Comparison of ENCODE assay signal across 31 cellular contexts in the genomic region with DNA sequence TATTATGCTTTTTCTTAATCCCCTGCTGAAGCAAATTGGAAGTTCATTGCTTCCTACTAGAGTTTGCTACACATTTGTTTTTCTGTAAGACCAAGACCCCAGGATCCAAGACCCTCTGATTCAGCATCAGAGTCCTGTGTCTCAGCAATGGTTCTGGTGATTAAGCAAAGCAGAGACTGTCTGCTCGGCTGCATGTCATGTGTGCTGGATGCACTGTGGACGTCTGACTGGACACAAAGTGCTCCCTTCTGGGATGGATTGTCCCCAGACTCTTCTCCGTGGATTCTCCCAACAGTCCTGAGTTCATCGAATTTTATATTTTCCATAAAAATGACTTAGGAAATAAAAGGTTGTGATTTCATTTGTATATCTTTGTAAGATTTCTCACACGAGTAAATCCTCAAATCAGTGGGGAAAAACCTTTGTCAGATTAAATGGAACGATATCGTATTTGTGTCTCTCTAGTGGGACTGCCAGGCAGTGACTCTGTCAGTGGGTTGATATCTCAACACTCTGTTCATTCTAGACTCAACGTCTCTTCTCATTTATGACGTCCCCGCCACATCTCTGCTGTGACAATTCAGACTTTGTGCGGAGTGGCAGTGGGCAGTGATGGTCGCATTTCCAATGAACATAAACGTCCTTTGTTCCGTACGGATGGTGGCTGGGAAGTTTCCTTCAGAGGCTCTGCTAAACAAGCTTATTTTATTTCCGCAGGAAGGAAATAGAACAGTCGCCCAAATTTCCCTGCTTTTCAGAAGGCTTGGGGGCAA. TPM values are rescaled to one million over a fixed set of nuclear protein-coding genes. Genes with fewer than 3 reads are reported as not detected.
DNase-seq lines count a peak whose midpoint lies in the region; ATAC-seq lines count a peak whose summit lies in the region.
"Had no signal": no experiment of that assay in that cellular context is flagged by ENCODE, and none has a peak within 500 bp of the region (broad histone marks: within the 10 kb centered on the region; RNA-seq: fewer than 3 reads in every experiment).

No MANE protein-coding gene starts in this region.

- DNase-seq in Ammon's horn (ENCODE audit: low spot score) (peak; percentile 80), mesenteric fat pad (ENCODE audit: low spot score) (peak; percentile 24), sciatic nerve (ENCODE audit: low spot score) (peak; percentile 53), HK-2 (ENCODE audit: unreplicated experiment) (no peak), NCI-H1105 (lab: John Stamatoyannopoulos, UW) (no peak)
- DNase-seq: activated CD4-positive, CD25-positive, alpha-beta regulatory T cell; activated CD8-positive, alpha-beta memory T cell treated with anti-CD3 and anti-CD28 coated beads, Interleukin-2, amount 50 U/mL, for 48 hours; activated naive CD4-positive, alpha-beta T cell treated with Interleukin-2 at 50 U/mL for 16 hours; AML-193; body of pancreas; CD4-positive, alpha-beta memory T cell; DMS 273 treated with DMSO at 0.1 percent for 48 hours; foreskin melanocyte; HFFc6; immature natural killer cell; KG1; left colon; mammary epithelial cell; NCI-H1417; NCI-H2029 treated with DMSO at 0.1 percent for 48 hours; NCI-H2227 treated with DMSO at 0.1 percent for 48 hours; NCI-H526; NK-92 treated with Interleukin-12 subunit alpha and Interleukin-12 subunit beta, amount 100 ng/mL, for 24 hours; stimulated activated CD4-positive, alpha-beta T cell treated with anti-CD3 and anti-CD28 coated beads, Interleukin-4, amount 100 ng/mL, for 1 hour; trophoblast cell had no signal

- ATAC-seq in sciatic nerve, result peak; percentile 67
- ATAC-seq in HG03378 (IDR thresholded peaks at IDR 0.05; ENCODE audit: unreplicated experiment), result no peak
- no peak for ATAC-seq in HG02884 (IDR thresholded peaks at IDR 0.05; ENCODE audit: unreplicated experiment)
- ATAC-seq: A549, body of pancreas, left colon had no signal

- intact Hi-C loops in dendritic cell treated with granulocyte-macrophage colony-stimulating factor and Interleukin-4, amounts not matched to agents 40 ng/mL and 50 ng/mL, for 4 days (cut with micrococcal nuclease), result loop anchor here (10.0 kb wide), 1 partner anchor 59 kb away; a partner anchor contains a TSS
- intact Hi-C loops in sciatic nerve (cut with DNase I), result no loop called here

- no peak overlapping the region for H3K4me3 Mint-ChIP-seq in dendritic cell treated with granulocyte-macrophage colony-stimulating factor and Interleukin-4, amounts not matched to agents 40 ng/mL and 50 ng/mL, for 4 days
- H3K4me3 Mint-ChIP-seq: activated T-helper 1 cell treated with anti-CD3 and anti-CD28 coated beads, Interleukin-12 subunit alpha, Interleukin-12 subunit beta, Interleukin-2, Interleukin-4 antibody, amounts not matched to agents 30 ng/mL and 10 ng/mL and 1 ng/mL, durations not matched to agents 14 hours and 24 hours and 36 hours; CD4-positive, alpha-beta memory T cell; HFFc6; immature natural killer cell; neural progenitor cell had no signal

- peaks cover 55% of the 10 kb centered on the region for H3K4me1 Mint-ChIP-seq in dendritic cell treated with granulocyte-macrophage colony-stimulating factor and Interleukin-4, amounts not matched to agents 40 ng/mL and 50 ng/mL, for 4 days (ENCODE audit: low read depth)

- H3K27ac Mint-ChIP-seq in dendritic cell treated with granulocyte-macrophage colony-stimulating factor and Interleukin-4, amounts not matched to agents 40 ng/mL and 50 ng/mL, for 4 days, result peak overlapping the region; percentile 97
- H3K27ac Mint-ChIP-seq: activated T-helper 1 cell treated with anti-CD3 and anti-CD28 coated beads, Interleukin-12 subunit alpha, Interleukin-12 subunit beta, Interleukin-2, Interleukin-4 antibody, amounts not matched to agents 30 ng/mL and 10 ng/mL and 1 ng/mL, durations not matched to agents 14 hours and 24 hours and 36 hours; CD4-positive, alpha-beta memory T cell; HFFc6; immature natural killer cell; neural progenitor cell had no signal

- peaks cover 6% of the 10 kb centered on the region for H3K9me3 Mint-ChIP-seq in dendritic cell treated with granulocyte-macrophage colony-stimulating factor and Interleukin-4, amounts not matched to agents 40 ng/mL and 50 ng/mL, for 4 days
- H3K9me3 Mint-ChIP-seq: activated T-helper 1 cell treated with anti-CD3 and anti-CD28 coated beads, Interleukin-12 subunit alpha, Interleukin-12 subunit beta, Interleukin-2, Interleukin-4 antibody, amounts not matched to agents 30 ng/mL and 10 ng/mL and 1 ng/mL, durations not matched to agents 14 hours and 24 hours and 36 hours; CD4-positive, alpha-beta memory T cell; HFFc6; neural progenitor cell had no signal

- H3K27me3 Mint-ChIP-seq in dendritic cell treated with granulocyte-macrophage colony-stimulating factor and Interleukin-4, amounts not matched to agents 40 ng/mL and 50 ng/mL, for 4 days, result no peaks in the 10 kb centered on the region

- H3K36me3 Mint-ChIP-seq in dendritic cell treated with granulocyte-macrophage colony-stimulating factor and Interleukin-4, amounts not matched to agents 40 ng/mL and 50 ng/mL, for 4 days (ENCODE audit: low read depth), result no peaks in the 10 kb centered on the region
- H3K36me3 Mint-ChIP-seq: CD4-positive, alpha-beta memory T cell; neural progenitor cell had no signal

RNA-seq across cellular contexts. Expression of a gene that starts 58.6 kb away (rescaled TPM):
- total RNA-seq in mesenteric fat pad, result 0.77 TPM
- total RNA-seq in sciatic nerve, result 0.98 TPM

Comparison
In these comparisons a context has a peak if more than half of its experiments do, and no peak if none do; other contexts are left out.
1. DNase-seq: peak in Ammon's horn (single experiment), mesenteric fat pad (single experiment) and sciatic nerve (single experiment); none in HK-2 (single experiment) and NCI-H1105 (single experiment).